11 cellular contexts compared by ENCODE assay signal in the genomic region with DNA sequence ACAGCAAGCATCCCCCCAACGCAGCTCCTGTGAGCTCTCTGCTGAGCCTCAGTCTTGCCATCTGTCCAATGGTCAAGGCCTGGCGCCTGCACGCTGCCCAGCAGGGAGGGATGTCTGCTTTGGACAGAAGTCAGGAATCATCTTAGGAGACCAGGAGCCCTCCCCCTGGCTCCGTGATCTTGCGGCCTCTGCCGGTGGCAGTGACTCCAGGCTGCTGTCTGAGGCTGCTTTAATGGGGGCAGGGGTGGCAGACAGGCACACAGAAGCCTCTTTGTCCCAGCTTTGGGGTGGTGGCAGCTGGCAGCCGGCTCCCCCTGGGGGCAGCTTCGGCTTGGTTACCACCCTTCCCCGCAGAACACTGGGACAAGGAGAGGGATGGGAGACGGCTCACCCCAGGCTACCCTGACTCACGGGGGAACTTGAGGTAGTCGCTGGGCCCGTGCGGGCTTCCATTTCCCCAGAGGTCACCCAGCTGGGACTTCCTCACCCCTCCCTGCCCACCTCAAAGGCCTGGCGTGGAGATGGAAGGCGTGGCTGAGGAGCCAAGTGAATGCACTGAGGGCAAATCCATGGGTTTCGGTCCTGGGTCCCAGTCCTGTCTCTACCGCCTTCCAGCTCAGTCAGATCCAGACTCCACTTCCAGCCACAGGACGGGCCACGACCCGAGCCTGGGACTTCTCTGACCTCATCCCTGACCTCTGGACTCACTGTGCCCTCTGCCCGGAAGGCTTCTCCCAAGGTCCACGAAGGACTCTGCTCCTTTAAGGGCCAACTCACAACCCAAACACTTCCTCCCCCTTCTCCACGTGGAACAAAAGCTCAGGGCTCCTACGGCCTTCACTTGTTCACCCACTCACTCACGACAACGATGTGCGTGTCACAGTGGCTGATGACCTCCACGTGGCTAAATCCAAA. TPM values are rescaled to one million over a fixed set of nuclear protein-coding genes. Genes with fewer than 3 reads are reported as not detected.
DNase-seq lines count a peak whose midpoint lies in the region; ATAC-seq and TF ChIP-seq lines count a peak whose summit lies in the region.
"Had no signal": no experiment of that assay in that cellular context is flagged by ENCODE, and none has a peak within 500 bp of the region (broad histone marks: within the 10 kb centered on the region; RNA-seq: fewer than 3 reads in every experiment).

No MANE protein-coding gene starts in this region.

- intact Hi-C loops in lower lobe of right lung (cut with DNase I) = no loop called here
- intact Hi-C loops in tibial artery (cut with DNase I; ENCODE audit: low total_unique reads) = no loop called here

- TF ChIP-seq CTCF in chondrocyte (IDR thresholded peaks at IDR 0.05) (peak; percentile 67), lower lobe of right lung (IDR thresholded peaks at IDR 0.05) (no peak), tibial artery (IDR thresholded peaks at IDR 0.05) (no peak)

- peaks cover 18% of the 10 kb centered on the region for H3K36me3 Mint-ChIP-seq in chondrocyte (ENCODE audit: low read depth)
- H3K36me3 Mint-ChIP-seq in activated T-cell treated with anti-CD3 and anti-CD28 coated beads, Interleukin-2, amount 50 U/mL, for 4 hours (ENCODE audit: insufficient read depth) = peaks cover 29% of the 10 kb centered on the region

- H3K9me3 ChIP-seq in lower lobe of right lung (no peaks in the 10 kb centered on the region), tibial artery (no peaks in the 10 kb centered on the region)

- H3K4me1 ChIP-seq in lower lobe of right lung (peaks cover 48% of the 10 kb centered on the region), tibial artery (peaks cover 0 to 22% (median 15%) of the 10 kb centered on the region in 4 donors)

- DNase-seq in DMS 273 (lab: John Stamatoyannopoulos, UW; ENCODE audit: unreplicated experiment) = peak; percentile 22
- DNase-seq in DMS 273 treated with DMSO at 0.1 percent for 48 hours (lab: John Stamatoyannopoulos, UW) = no peak
- no peak for DNase-seq in chondrocyte (ENCODE audit: low spot score)
- no peak for DNase-seq in lower lobe of right lung
- DNase-seq in tibial artery = no peak
- no peak for DNase-seq in germinal center (ENCODE audit: low spot score)
- DNase-seq in activated T-cell treated with anti-CD3 and anti-CD28 coated beads, Interleukin-2, amount 50 U/mL, for 4 hours = no peak
- DNase-seq: 8988T; KBM-7; stimulated activated CD4-positive, alpha-beta T cell treated with anti-CD3 and anti-CD28 coated beads, Interleukin-1b, Interleukin-23, amount 100 ng/mL, for 48 hours had no signal

- H3K36me3 ChIP-seq in lower lobe of right lung (peaks cover 61% of the 10 kb centered on the region), tibial artery (peaks cover 9 to 50% (median 28%) of the 10 kb centered on the region in 3 donors)

- H3K27ac Mint-ChIP-seq in chondrocyte (ENCODE audit: unreplicated experiment) = peak overlapping the region; percentile 94

- H3K27ac ChIP-seq in lower lobe of right lung (peak overlapping the region; percentile 53), tibial artery (peak overlapping the region; percentile 18 to 26)

- H3K27me3 ChIP-seq in lower lobe of right lung (ENCODE audit: low read depth) (no peaks in the 10 kb centered on the region), tibial artery (no peaks in the 10 kb centered on the region)

- H3K4me3 Mint-ChIP-seq in chondrocyte (ENCODE audit: unreplicated experiment) = peak overlapping the region; percentile 22
- no peak overlapping the region for H3K4me3 Mint-ChIP-seq in activated T-cell treated with anti-CD3 and anti-CD28 coated beads, Interleukin-2, amount 50 U/mL, for 4 hours

- no peaks in the 10 kb centered on the region for H3K9me3 Mint-ChIP-seq in chondrocyte (ENCODE audit: low read depth)
- H3K9me3 Mint-ChIP-seq in activated T-cell treated with anti-CD3 and anti-CD28 coated beads, Interleukin-2, amount 50 U/mL, for 4 hours = no peaks in the 10 kb centered on the region

- peaks cover 56% of the 10 kb centered on the region for H3K4me1 Mint-ChIP-seq in chondrocyte (ENCODE audit: low read depth)
- peaks cover 25% of the 10 kb centered on the region for H3K4me1 Mint-ChIP-seq in activated T-cell treated with anti-CD3 and anti-CD28 coated beads, Interleukin-2, amount 50 U/mL, for 4 hours (ENCODE audit: low read depth)

- ATAC-seq in lower lobe of right lung (peak in 1 of 2 donors; percentile 4), HG03025 (IDR thresholded peaks at IDR 0.05; ENCODE audit: low FRiP score, unreplicated experiment) (no peak)
- no peak for ATAC-seq in activated T-cell treated with anti-CD3 and anti-CD28 coated beads, Interleukin-2, amount 50 U/mL, for 4 hours

- H3K4me3 ChIP-seq in lower lobe of right lung (no peak overlapping the region), tibial artery (no peak overlapping the region)

- no peaks in the 10 kb centered on the region for H3K27me3 Mint-ChIP-seq in chondrocyte (ENCODE audit: low read depth)
- no peaks in the 10 kb centered on the region for H3K27me3 Mint-ChIP-seq in activated T-cell treated with anti-CD3 and anti-CD28 coated beads, Interleukin-2, amount 50 U/mL, for 4 hours (ENCODE audit: low read depth)

RNA-seq across cellular contexts. Expression of a gene that starts 14.8 kb away (rescaled TPM):
- 36.8 to 42.3 TPM (median 41.4 TPM) in 3 replicates for total RNA-seq in chondrocyte
- total RNA-seq in lower lobe of right lung = 27.8 TPM
- 10 to 100 TPM; 21.6 to 22.5 (median 21.9) TPM for total RNA-seq in activated T-cell treated with anti-CD3 and anti-CD28 coated beads, Interleukin-2, amount 50 U/mL, for 4 hours

RNA-seq across cellular contexts. Expression of a gene that starts 25.8 kb away (rescaled TPM):
- 79.8 to 100 TPM (median 82.0 TPM) in 3 replicates for total RNA-seq in chondrocyte
- 83.4 TPM for total RNA-seq in lower lobe of right lung
- 100 to 1,000 TPM; 126 to 144 (median 139) TPM for total RNA-seq in activated T-cell treated with anti-CD3 and anti-CD28 coated beads, Interleukin-2, amount 50 U/mL, for 4 hours

RNA-seq across cellular contexts. Expression of a gene that starts 51.9 kb away (rescaled TPM):
- total RNA-seq in chondrocyte (20.4 to 81.4 TPM (median 78.7 TPM) in 3 replicates), lower lobe of right lung (326 TPM)
- 10 to 100 TPM; 32.8 to 36.6 (median 35.2) TPM for total RNA-seq in activated T-cell treated with anti-CD3 and anti-CD28 coated beads, Interleukin-2, amount 50 U/mL, for 4 hours
